ENCODE assay signal across 8 cellular contexts in the genomic region with DNA sequence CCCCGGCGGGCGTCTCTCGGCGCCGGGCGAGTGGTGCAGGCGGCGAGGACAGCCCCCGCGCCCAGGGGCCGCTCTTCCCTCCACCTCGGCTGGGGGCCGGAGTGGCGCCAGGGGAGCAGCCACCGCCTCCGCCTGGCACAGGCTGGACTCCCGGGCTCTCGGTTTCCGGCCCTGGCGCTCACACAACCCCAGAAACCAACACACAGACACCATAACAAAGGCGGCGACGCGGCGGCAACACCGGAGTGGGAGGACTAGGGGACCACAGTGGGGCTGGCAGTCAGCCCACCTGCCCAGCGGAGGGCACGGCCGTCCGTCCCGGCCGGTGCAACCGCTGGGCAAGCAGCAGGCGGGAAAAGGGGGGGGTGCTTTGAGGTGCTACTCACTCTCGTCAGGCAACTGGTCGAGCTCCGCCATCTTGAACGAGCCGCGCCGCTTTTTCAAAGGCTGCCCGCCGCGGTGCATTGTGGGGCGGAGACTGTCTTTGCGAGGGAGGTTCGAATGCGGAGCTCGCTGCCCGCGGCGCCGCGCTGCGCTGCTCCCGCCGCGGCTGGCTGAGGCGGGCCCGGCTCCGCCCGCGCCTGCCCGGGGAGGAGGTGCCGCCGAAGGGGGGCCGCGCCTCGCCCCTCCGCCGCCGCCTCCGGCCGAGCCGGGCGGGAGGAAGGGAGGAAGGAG. TPM values are rescaled to one million over a fixed set of nuclear protein-coding genes. Genes with fewer than 3 reads are reported as not detected.
A peak's percentile ranks its signal among the peaks of the same experiment; 100 is the strongest.
DNase-seq lines count a peak whose midpoint lies in the region; ATAC-seq and TF ChIP-seq lines count a peak whose summit lies in the region.

A gene with protein sequence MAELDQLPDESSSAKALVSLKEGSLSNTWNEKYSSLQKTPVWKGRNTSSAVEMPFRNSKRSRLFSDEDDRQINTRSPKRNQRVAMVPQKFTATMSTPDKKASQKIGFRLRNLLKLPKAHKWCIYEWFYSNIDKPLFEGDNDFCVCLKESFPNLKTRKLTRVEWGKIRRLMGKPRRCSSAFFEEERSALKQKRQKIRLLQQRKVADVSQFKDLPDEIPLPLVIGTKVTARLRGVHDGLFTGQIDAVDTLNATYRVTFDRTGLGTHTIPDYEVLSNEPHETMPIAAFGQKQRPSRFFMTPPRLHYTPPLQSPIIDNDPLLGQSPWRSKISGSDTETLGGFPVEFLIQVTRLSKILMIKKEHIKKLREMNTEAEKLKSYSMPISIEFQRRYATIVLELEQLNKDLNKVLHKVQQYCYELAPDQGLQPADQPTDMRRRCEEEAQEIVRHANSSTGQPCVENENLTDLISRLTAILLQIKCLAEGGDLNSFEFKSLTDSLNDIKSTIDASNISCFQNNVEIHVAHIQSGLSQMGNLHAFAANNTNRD (minus strand): TSS at position 442 of the 675 bp plus-strand sequence. CDS start 25 bp downstream, at position 417.

- H3K79me2 ChIP-seq in PC-3 (ENCODE audit: low read length), result peaks cover 51% of the 10 kb centered on the region

- peak within 1 kb of the TSS; percentile 75 for H3K27ac ChIP-seq in PC-3 (ENCODE audit: low read length)
- peak within 1 kb of the TSS; percentile 46 for H3K27ac ChIP-seq in muscle layer of colon (ENCODE audit: low read depth, low read length)

- H3K4me3 Mint-ChIP-seq in IgD-negative memory B cell, result peak within 1 kb of the TSS; percentile 94 to 98 (median 96)

- H3K9ac ChIP-seq in PC-3 (ENCODE audit: low read length), result peak within 1 kb of the TSS; percentile 97
- peak within 1 kb of the TSS; percentile 44 for H3K9ac ChIP-seq in muscle layer of colon (ENCODE audit: low read length)

- BruUV-seq in PC-3 (replicated peaks; lab: Mats Ljungman, UMichigan), result no TSS peak

- no peaks in the 10 kb centered on the region for H3F3A ChIP-seq in PC-3 (ENCODE audit: low read length, unreplicated experiment)

- H3K27me3 ChIP-seq in PC-3 (ENCODE audit: low read length), result no peaks in the 10 kb centered on the region
- H3K27me3 ChIP-seq in muscle layer of colon (ENCODE audit: control insufficient read depth in 1 of 2, insufficient read depth in 2 of 2, low read length in 2 of 2), result no peaks in the 10 kb centered on the region

- no peaks in the 10 kb centered on the region for H3K9me3 ChIP-seq in PC-3 (ENCODE audit: low read length)
- no peaks in the 10 kb centered on the region for H3K9me3 ChIP-seq in muscle layer of colon (ENCODE audit: low read length)

- H3K4me3 ChIP-seq in PC-3 (ENCODE audit: low read length), result peak within 1 kb of the TSS; percentile 98
- peak within 1 kb of the TSS; percentile 87 for H3K4me3 ChIP-seq in muscle layer of colon (ENCODE audit: low read depth in 1 of 2, low read length in 2 of 2)

- no peaks in the 10 kb centered on the region for H3K9me3 Mint-ChIP-seq in IgD-negative memory B cell

- H3K4me2 ChIP-seq in PC-3 (ENCODE audit: low read length), result peak within 1 kb of the TSS; percentile 93

- no peaks in the 10 kb centered on the region for H3K9me2 ChIP-seq in PC-3 (replicated peaks; ENCODE audit: low read length)

- DNase-seq in DMS153 (lab: John Stamatoyannopoulos, UW) (peak; percentile 89), PC-3 (peak; percentile 99), activated T-cell treated with anti-CD3 and anti-CD28 coated beads for 48 hours (ENCODE audit: low read depth) (peak; percentile 89)
- peak; percentile 97 for DNase-seq in stimulated activated CD8-positive, alpha-beta memory T cell treated with anti-CD3 and anti-CD28 coated beads, Interleukin-4, amount 100 ng/mL, for 48 hours

- peak; percentile 83 for ATAC-seq in GM21529 (IDR thresholded peaks at IDR 0.05; ENCODE audit: unreplicated experiment)
- peak; percentile 82 for ATAC-seq in PC-3
- ATAC-seq in esophagus mucosa, result peak; percentile 90

- H3K4me1 ChIP-seq in PC-3 (ENCODE audit: insufficient read depth, low read length) (peaks cover 22% of the 10 kb centered on the region), muscle layer of colon (ENCODE audit: insufficient read depth, low read length) (peaks cover 10% of the 10 kb centered on the region)

- CTCF ChIA-PET in PC-3 (lab: Charles Lee), result interaction anchor here (0.6 to 2.7 kb wide), 2 partner anchors 9 to 24 kb away, joined by 10 to 15 read pairs; no protein-coding TSS in a partner anchor

- POLR2A ChIA-PET in PC-3 (lab: Charles Lee; ENCODE audit: unreplicated experiment), result interaction anchor here (0.6 to 1.2 kb wide), 7 partner anchors 18 to 183 kb away, joined by 3 to 5 read pairs (median 4); partner anchors contain the start of gene PARP1

- peak within 1 kb of the TSS; percentile 46 to 90 (median 62) for H3K27ac Mint-ChIP-seq in IgD-negative memory B cell

- H4K20me1 ChIP-seq in PC-3 (ENCODE audit: low read length), result no peaks in the 10 kb centered on the region

- H3K36me3 Mint-ChIP-seq in IgD-negative memory B cell, result peaks cover 1% of the 10 kb centered on the region

- intact Hi-C loops in PC-3 (cut with micrococcal nuclease), result loop anchor here (5.0 kb wide), 2 partner anchors 98 to 122 kb away; partner anchors contain the start of genes ACBD3 and PARP1

- peaks cover 2% of the 10 kb centered on the region for H3K27me3 Mint-ChIP-seq in IgD-negative memory B cell

- no peak; the same call in 1 of the 2 replicates for TF ChIP-seq CTCF in PC-3 (conservative IDR thresholded peaks at IDR 0.05; ENCODE audit: low read depth, low read length)

- peaks cover 1% of the 10 kb centered on the region; the same call in 1 of the 2 replicates for H3K36me3 ChIP-seq in PC-3 (ENCODE audit: low read depth, low read length)
- H3K36me3 ChIP-seq in muscle layer of colon (ENCODE audit: insufficient read depth, low read length), result no peaks in the 10 kb centered on the region

- peak within 1 kb of the TSS; percentile 99 for H2AFZ ChIP-seq in PC-3 (ENCODE audit: low read length)

- H3K4me1 Mint-ChIP-seq in IgD-negative memory B cell, result peaks cover 0 to 16% (median 12%) of the 10 kb centered on the region in 3 donors

RNA-seq across cellular contexts. Expression of the gene that starts here (rescaled TPM):
- 3.6 TPM for polyA plus RNA-seq in IgD-negative memory B cell
- 21.9 and 25.3 TPM in 2 replicates for total RNA-seq in PC-3 (2014; rRNA removed)
- 3.4 TPM for total RNA-seq in esophagus mucosa

Comparison
In these comparisons a context has a peak if more than half of its experiments do, and no peak if none do; other contexts are left out.
1. Peak in every context shown above with its lines: DNase-seq, ATAC-seq, H3K4me3 ChIP-seq and H3K27ac ChIP-seq.